ENCODE assay signal across 8 cellular contexts in the genomic region with DNA sequence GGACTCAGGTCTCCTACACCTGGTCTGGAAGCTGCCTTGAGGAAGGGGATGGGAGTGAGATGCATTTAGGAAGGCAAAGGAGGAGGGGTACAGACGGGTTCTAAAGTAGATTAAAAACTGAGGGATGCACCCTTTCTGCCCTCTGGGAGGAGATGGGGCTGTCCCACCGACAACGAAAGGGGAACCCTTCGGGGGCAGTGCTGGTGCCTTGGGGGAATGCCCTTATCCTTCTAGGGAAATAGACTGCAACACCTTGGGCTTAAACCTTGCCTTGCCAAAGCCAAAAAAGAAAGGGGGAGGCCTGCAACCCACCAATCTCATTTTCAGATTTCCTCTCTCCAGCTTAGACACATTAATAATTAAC.
DNase-seq lines count a peak whose midpoint lies in the region; ATAC-seq, FAIRE-seq and TF ChIP-seq lines count a peak whose summit lies in the region.

No MANE protein-coding gene starts in this region.

- H3K9me3 ChIP-seq in pancreas = no peaks in the 10 kb centered on the region

- WGBS in pancreas, 2 donors = 19 to 23% methylated on average over 4 of the region's 4 CpGs

- H3K4me1 ChIP-seq in pancreas = peaks cover 5 to 24% (median 17%) of the 10 kb centered on the region in 3 donors

- H3K27me3 ChIP-seq in bronchial epithelial cell (ENCODE audit: control insufficient read depth, insufficient read depth, low read length) (no peaks in the 10 kb centered on the region), pancreas (no peaks in the 10 kb centered on the region)

- H3K27ac ChIP-seq in pancreas = peak overlapping the region; percentile 22 to 83 (median 65)

- intact Hi-C loops in pancreas (cut with DNase I) = loop anchor here in 1 of 3 donors (10.0 kb wide), 1 partner anchor 80 kb away; no protein-coding TSS in a partner anchor

- FAIRE-seq in bronchial epithelial cell (lab: Jason Lieb, UNC) (no peak), pancreas (lab: Jason Lieb, UNC) (no peak), D721Med (lab: Jason Lieb, UNC) (no peak)

- peak; percentile 36 for ATAC-seq in GM18867 (IDR thresholded peaks at IDR 0.05; ENCODE audit: unreplicated experiment)
- peak; percentile 50 for ATAC-seq in HG02798 (IDR thresholded peaks at IDR 0.05; ENCODE audit: poor library complexity, unreplicated experiment)
- no peak for ATAC-seq in pancreas

- no peak for TF ChIP-seq CTCF in bronchial epithelial cell (IDR thresholded peaks at IDR 0.05; ENCODE audit: insufficient read depth, low read length, severe bottlenecking)
- TF ChIP-seq CTCF in pancreas (IDR thresholded peaks at IDR 0.05) = no peak
- no peak for TF ChIP-seq CTCF in foreskin fibroblast (IDR thresholded peaks at IDR 0.05; ENCODE audit: low read depth, low read length)
- no peak for TF ChIP-seq CTCF in D721Med (IDR thresholded peaks at IDR 0.05; ENCODE audit: insufficient read depth, missing control alignments)

- peak overlapping the region; percentile 2 for H3K4me3 ChIP-seq in bronchial epithelial cell (ENCODE audit: low read depth, low read length)
- H3K4me3 ChIP-seq in pancreas = peak overlapping the region in 3 of 4 donors; percentile 35 to 53 (median 43)
- no peak overlapping the region for H3K4me3 ChIP-seq in foreskin fibroblast (ENCODE audit: low read depth in 1 of 2, low read length in 2 of 2)

- H3K36me3 ChIP-seq in bronchial epithelial cell (ENCODE audit: control insufficient read depth, insufficient read depth, low read length) = no peaks in the 10 kb centered on the region
- H3K36me3 ChIP-seq in pancreas = no peaks in the 10 kb centered on the region

- DNase-seq in bronchial epithelial cell (ENCODE audit: low read depth) (no peak), pancreas (peak in 1 of 6 donors; percentile 43), foreskin fibroblast (no peak), DMS114 treated with DMSO at 0.1 percent for 48 hours (lab: John Stamatoyannopoulos, UW; ENCODE audit: unreplicated experiment) (no peak), D721Med (ENCODE audit: insufficient read length, low spot score) (no peak), islet precursor cell (no peak)

Comparison
In these comparisons a context has a peak if more than half of its experiments do, and no peak if none do; other contexts are left out.
1. ATAC-seq: peak in GM18867 (single experiment) and HG02798 (single experiment); none in pancreas (0 of 4).
2. H3K4me3 ChIP-seq: peak in bronchial epithelial cell (single experiment) and pancreas (3 of 4); none in foreskin fibroblast (0 of 2).